ENCODE assay signal across 9 cellular contexts in genomic region chr13:110562696-110563462, GRCh38. TPM values are rescaled to one million over a fixed set of nuclear protein-coding genes. Genes with fewer than 3 reads are reported as not detected.
DNase-seq lines count a peak whose midpoint lies in the region; ATAC-seq and TF ChIP-seq lines count a peak whose summit lies in the region.
"Had no signal": no experiment of that assay in that cellular context is flagged by ENCODE, and none has a peak within 500 bp of the region (broad histone marks: within the 10 kb centered on the region; RNA-seq: fewer than 3 reads in every experiment).

No MANE protein-coding gene starts in this region.

- peak overlapping the region; percentile 87 for H3K4me3 Mint-ChIP-seq in activated CD4-positive, alpha-beta T cell treated with anti-CD3 and anti-CD28 coated beads, Interleukin-2, amount 10 ng/mL, durations not matched to agents 24 days and 14 days

- H3K36me3 ChIP-seq in ascending aorta (no peaks in the 10 kb centered on the region), lower lobe of right lung (no peaks in the 10 kb centered on the region), testis (ENCODE audit: low read depth, missing control alignments) (no peaks in the 10 kb centered on the region)

- H3K27ac Mint-ChIP-seq in activated CD4-positive, alpha-beta T cell treated with anti-CD3 and anti-CD28 coated beads, Interleukin-2, amount 10 ng/mL, durations not matched to agents 24 days and 14 days, result no peak overlapping the region

- intact Hi-C loops in activated CD4-positive, alpha-beta T cell treated with anti-CD3 and anti-CD28 coated beads, Interleukin-2, amount 10 ng/mL, durations not matched to agents 24 days and 14 days (cut with micrococcal nuclease), result loop anchor here (5.0 kb wide), 3 partner anchors 54 to 154 kb away; partner anchors contain the start of gene NAXD
- intact Hi-C loops in ascending aorta (cut with DNase I), result no loop called here
- intact Hi-C loops in lower lobe of right lung (cut with DNase I), result no loop called here
- intact Hi-C loops in testis (cut with DNase I; ENCODE audit: low total_unique reads), result no loop called here

- no peak for DNase-seq in activated CD4-positive, alpha-beta T cell treated with anti-CD3 and anti-CD28 coated beads, Interleukin-2, amount 10 ng/mL, durations not matched to agents 24 days and 14 days
- DNase-seq in activated CD4-positive, alpha-beta T cell treated with anti-CD3 and anti-CD28 coated beads for 1 hour, result no peak
- DNase-seq in ascending aorta (ENCODE audit: low spot score in 2 of 2) (no peak), lower lobe of right lung (no peak), testis (no peak), DMS53 (lab: John Stamatoyannopoulos, UW) (no peak), NCI-H446 (lab: John Stamatoyannopoulos, UW) (no peak)
- DNase-seq: NCI-H1694 treated with DMSO at 0.1 percent for 48 hours had no signal

- H3K9me3 ChIP-seq in ascending aorta (no peaks in the 10 kb centered on the region), lower lobe of right lung (no peaks in the 10 kb centered on the region), testis (no peaks in the 10 kb centered on the region)

- TF ChIP-seq POLR2A in testis (IDR thresholded peaks at IDR 0.05), result no peak

- no peaks in the 10 kb centered on the region for H3K27me3 ChIP-seq in ascending aorta
- no peaks in the 10 kb centered on the region for H3K27me3 ChIP-seq in lower lobe of right lung (ENCODE audit: low read depth)
- no peaks in the 10 kb centered on the region for H3K27me3 ChIP-seq in testis

- H3K9me3 Mint-ChIP-seq in activated CD4-positive, alpha-beta T cell treated with anti-CD3 and anti-CD28 coated beads, Interleukin-2, amount 10 ng/mL, durations not matched to agents 24 days and 14 days, result no peaks in the 10 kb centered on the region

- peak overlapping the region; percentile 79 to 82 for H3K4me3 ChIP-seq in ascending aorta
- peak overlapping the region; percentile 80 for H3K4me3 ChIP-seq in lower lobe of right lung
- peak overlapping the region; percentile 84 for H3K4me3 ChIP-seq in testis

- peaks cover 24% of the 10 kb centered on the region for H3K4me1 Mint-ChIP-seq in activated CD4-positive, alpha-beta T cell treated with anti-CD3 and anti-CD28 coated beads, Interleukin-2, amount 10 ng/mL, durations not matched to agents 24 days and 14 days

- H3K27ac ChIP-seq in ascending aorta (peak overlapping the region; percentile 92 to 98), lower lobe of right lung (peak overlapping the region; percentile 93), testis (no peak overlapping the region)

- H3K27me3 Mint-ChIP-seq in activated CD4-positive, alpha-beta T cell treated with anti-CD3 and anti-CD28 coated beads, Interleukin-2, amount 10 ng/mL, durations not matched to agents 24 days and 14 days, result peaks cover 45% of the 10 kb centered on the region

- peaks cover 6% of the 10 kb centered on the region for H3K36me3 Mint-ChIP-seq in activated CD4-positive, alpha-beta T cell treated with anti-CD3 and anti-CD28 coated beads, Interleukin-2, amount 10 ng/mL, durations not matched to agents 24 days and 14 days (ENCODE audit: low read depth)

- WGBS in testis, 2 donors, result 57 to 61% methylated on average over 12 to 17 of the region's 17 CpGs

- H3K4me1 ChIP-seq in ascending aorta, result peaks cover 8 to 13% of the 10 kb centered on the region in 2 donors
- peaks cover 34% of the 10 kb centered on the region for H3K4me1 ChIP-seq in lower lobe of right lung
- H3K4me1 ChIP-seq in testis, result peaks cover 28% of the 10 kb centered on the region

- ATAC-seq in lower lobe of right lung, result no peak
- ATAC-seq in HG02763 (IDR thresholded peaks at IDR 0.05; ENCODE audit: unreplicated experiment), result no peak

- no peak for TF ChIP-seq CTCF in ascending aorta (IDR thresholded peaks at IDR 0.05)
- TF ChIP-seq CTCF in lower lobe of right lung (IDR thresholded peaks at IDR 0.05), result no peak
- no peak for TF ChIP-seq CTCF in testis (IDR thresholded peaks at IDR 0.05)

RNA-seq across cellular contexts. Expression of gene RAB20, which starts 1.4 kb away (rescaled TPM):
- 2.8 and 3.2 TPM in 2 replicates for total RNA-seq in activated CD4-positive, alpha-beta T cell treated with anti-CD3 and anti-CD28 coated beads, Interleukin-2, amount 10 ng/mL, durations not matched to agents 24 days and 14 days
- 17.7 TPM for total RNA-seq in ascending aorta
- 51.3 TPM for total RNA-seq in lower lobe of right lung
- total RNA-seq in testis, result 10 to 100 TPM; 27.2 to 41.1 TPM
- 22.0 TPM for polyA plus RNA-seq in testis (ENCODE audit: insufficient read depth, low read depth, low replicate concordance)

RNA-seq across cellular contexts. Expression of gene NAXD, which starts 52.5 kb away (rescaled TPM):
- 20.6 and 23.7 TPM in 2 replicates for total RNA-seq in activated CD4-positive, alpha-beta T cell treated with anti-CD3 and anti-CD28 coated beads, Interleukin-2, amount 10 ng/mL, durations not matched to agents 24 days and 14 days
- total RNA-seq in ascending aorta (1.9 TPM), lower lobe of right lung (27.4 TPM), testis (10 to 100 TPM; 66.4 to 75.3 TPM)
- polyA plus RNA-seq in testis (ENCODE audit: insufficient read depth, low read depth, low replicate concordance), result 63.2 TPM

Comparison
In these comparisons a context has a peak if more than half of its experiments do, and no peak if none do; other contexts are left out.
1. H3K27ac ChIP-seq: peak in ascending aorta (2 of 2) and lower lobe of right lung (single experiment); none in testis (0 of 2).
2. Peak in every context shown above with its lines, with median percentiles within 50 percentile points of each other: H3K4me3 ChIP-seq.